ENCODE assay signal across 22 cellular contexts in genomic region chr7:50274361-50274760, GRCh38. TPM values are rescaled to one million over a fixed set of nuclear protein-coding genes. Genes with fewer than 3 reads are reported as not detected.
DNase-seq lines count a peak whose midpoint lies in the region; ATAC-seq and TF ChIP-seq lines count a peak whose summit lies in the region.
"Had no signal": no experiment of that assay in that cellular context is flagged by ENCODE, and none has a peak within 500 bp of the region (broad histone marks: within the 10 kb centered on the region; RNA-seq: fewer than 3 reads in every experiment).

No MANE protein-coding gene starts in this region.

- H3K4me3 ChIP-seq in uterus: no peak overlapping the region
- H3K4me3 ChIP-seq: SJSA1, spleen, tibial artery had no signal

- H3K4me3 Mint-ChIP-seq in activated T-cell treated with anti-CD3 and anti-CD28 coated beads, Interleukin-2, amount 50 U/mL, for 24 hours: peak overlapping the region; percentile 18
- H3K4me3 Mint-ChIP-seq in IgD-negative memory B cell (peak overlapping the region in 2 of 4 donors; percentile 78 to 86), activated B cell treated with CpG ODN at 0.5 μM for 24 hours (peak overlapping the region; percentile 13)
- no peak overlapping the region for H3K4me3 Mint-ChIP-seq in stimulated activated effector memory CD8-positive, alpha-beta T cell treated with anti-CD3 and anti-CD28 coated beads, Interleukin-12 subunit alpha, Interleukin-12 subunit beta, amount 100 ng/mL, for 72 hours
- H3K4me3 Mint-ChIP-seq: H9 had no signal

- no peaks in the 10 kb centered on the region for H3K27me3 Mint-ChIP-seq in activated T-cell treated with anti-CD3 and anti-CD28 coated beads, Interleukin-2, amount 50 U/mL, for 24 hours
- H3K27me3 Mint-ChIP-seq in IgD-negative memory B cell (no peaks in the 10 kb centered on the region), activated B cell treated with CpG ODN at 0.5 μM for 24 hours (no peaks in the 10 kb centered on the region)

- H3K9me3 ChIP-seq in uterus: no peaks in the 10 kb centered on the region
- H3K9me3 ChIP-seq: SJSA1, spleen, tibial artery had no signal

- H3K4me1 Mint-ChIP-seq in activated T-cell treated with anti-CD3 and anti-CD28 coated beads, Interleukin-2, amount 50 U/mL, for 24 hours (ENCODE audit: low read depth): peaks cover 77% of the 10 kb centered on the region
- peaks cover 62 to 76% (median 74%) of the 10 kb centered on the region in 3 donors for H3K4me1 Mint-ChIP-seq in IgD-negative memory B cell
- H3K4me1 Mint-ChIP-seq in activated B cell treated with CpG ODN at 0.5 μM for 24 hours: peaks cover 91% of the 10 kb centered on the region
- peaks cover 39% of the 10 kb centered on the region for H3K4me1 Mint-ChIP-seq in stimulated activated effector memory CD8-positive, alpha-beta T cell treated with anti-CD3 and anti-CD28 coated beads, Interleukin-12 subunit alpha, Interleukin-12 subunit beta, amount 100 ng/mL, for 72 hours
- H3K4me1 Mint-ChIP-seq: H9 had no signal

- no peaks in the 10 kb centered on the region for H3K4me1 ChIP-seq in uterus
- H3K4me1 ChIP-seq: foreskin keratinocyte, SJSA1, tibial artery had no signal

- CTCF ChIA-PET in activated B cell treated with CpG ODN at 0.5 μM for 24 hours (lab: Charles Lee): interaction anchor here (0.7 to 2.6 kb wide), 9 partner anchors 9 to 144 kb away, joined by 3 to 9 read pairs (median 4); no protein-coding TSS in a partner anchor

- H3K27ac ChIP-seq in uterus: no peak overlapping the region
- H3K27ac ChIP-seq: epithelial cell of prostate, foreskin keratinocyte, SJSA1, spleen, tibial artery had no signal

- intact Hi-C loops in activated B cell treated with CpG ODN at 0.5 μM for 24 hours (cut with micrococcal nuclease): loop anchor here (1.0 to 5.0 kb wide), 4 partner anchors 9 to 142 kb away; no protein-coding TSS in a partner anchor
- intact Hi-C loops in uterus (cut with DNase I; ENCODE audit: low total_unique reads): no loop called here

- no peaks in the 10 kb centered on the region for H3K36me3 Mint-ChIP-seq in activated T-cell treated with anti-CD3 and anti-CD28 coated beads, Interleukin-2, amount 50 U/mL, for 24 hours (ENCODE audit: low read depth)
- H3K36me3 Mint-ChIP-seq in IgD-negative memory B cell (peaks cover 2% of the 10 kb centered on the region), activated B cell treated with CpG ODN at 0.5 μM for 24 hours (ENCODE audit: low read depth) (no peaks in the 10 kb centered on the region)
- H3K36me3 Mint-ChIP-seq in stimulated activated effector memory CD8-positive, alpha-beta T cell treated with anti-CD3 and anti-CD28 coated beads, Interleukin-12 subunit alpha, Interleukin-12 subunit beta, amount 100 ng/mL, for 72 hours: no peaks in the 10 kb centered on the region

- POLR2A ChIA-PET in activated B cell treated with CpG ODN at 0.5 μM for 24 hours (lab: Charles Lee): interaction anchor here (0.6 to 15.2 kb wide), 17 partner anchors 8 to 137 kb away, joined by 3 to 257 read pairs (median 4); partner anchors contain the start of gene IKZF1

- H3K36me3 ChIP-seq in uterus: no peaks in the 10 kb centered on the region
- H3K36me3 ChIP-seq: SJSA1, spleen, tibial artery had no signal

- peak; percentile 8 for ATAC-seq in activated B cell treated with CpG ODN at 0.5 μM for 24 hours (ENCODE audit: low read depth)
- peak; percentile 45 for ATAC-seq in stimulated activated effector memory CD8-positive, alpha-beta T cell treated with anti-CD3 and anti-CD28 coated beads, Interleukin-12 subunit alpha, Interleukin-12 subunit beta, amount 100 ng/mL, for 72 hours
- ATAC-seq: foreskin keratinocyte had no signal

- peak overlapping the region; percentile 76 for H3K27ac Mint-ChIP-seq in activated T-cell treated with anti-CD3 and anti-CD28 coated beads, Interleukin-2, amount 50 U/mL, for 24 hours
- H3K27ac Mint-ChIP-seq in IgD-negative memory B cell (peak overlapping the region; percentile 1 to 53 (median 19)), activated B cell treated with CpG ODN at 0.5 μM for 24 hours (peak overlapping the region; percentile 82)
- H3K27ac Mint-ChIP-seq in stimulated activated effector memory CD8-positive, alpha-beta T cell treated with anti-CD3 and anti-CD28 coated beads, Interleukin-12 subunit alpha, Interleukin-12 subunit beta, amount 100 ng/mL, for 72 hours: no peak overlapping the region

- H3K27me3 ChIP-seq in uterus: no peaks in the 10 kb centered on the region
- H3K27me3 ChIP-seq: foreskin keratinocyte, SJSA1, spleen, tibial artery had no signal

- no peak for TF ChIP-seq POLR2A in uterus (IDR thresholded peaks at IDR 0.05)

- no peak for TF ChIP-seq CTCF in activated B cell treated with CpG ODN at 0.5 μM for 24 hours (IDR thresholded peaks at IDR 0.05)
- no peak for TF ChIP-seq CTCF in uterus (IDR thresholded peaks at IDR 0.05)

- DNase-seq in activated T-cell treated with anti-CD3 and anti-CD28 coated beads, Interleukin-2, amount 50 U/mL, for 24 hours: no peak
- no peak for DNase-seq in activated T-cell treated with anti-CD3 and anti-CD28 coated beads, Interleukin-2, amount 50 U/mL, for 48 hours
- DNase-seq in activated B cell treated with CpG ODN at 0.5 μM for 24 hours (no peak), uterus (no peak), NCI-H1048 (lab: John Stamatoyannopoulos, UW) (no peak), SHP77 treated with DMSO at 0.1 percent for 48 hours (lab: John Stamatoyannopoulos, UW) (no peak)
- no peak for DNase-seq in stimulated activated effector memory CD8-positive, alpha-beta T cell treated with anti-CD3 and anti-CD28 coated beads, Interleukin-12 subunit alpha, Interleukin-12 subunit beta, amount 100 ng/mL, for 72 hours (ENCODE audit: low spot score in 2 of 2)
- DNase-seq: activated CD4-positive, alpha-beta T cell treated with anti-CD3 and anti-CD28 coated beads for 1 hour; foreskin keratinocyte; H9; hypothalamus; NCI-H1092; NCI-H2029 treated with DMSO at 0.1 percent for 48 hours; NCI-H510A; OCI-M1; spleen; T-helper 9 cell; tibial artery had no signal

- H3K9me3 Mint-ChIP-seq in activated T-cell treated with anti-CD3 and anti-CD28 coated beads, Interleukin-2, amount 50 U/mL, for 24 hours: peaks cover 7% of the 10 kb centered on the region
- H3K9me3 Mint-ChIP-seq in IgD-negative memory B cell (no peaks in the 10 kb centered on the region), activated B cell treated with CpG ODN at 0.5 μM for 24 hours (peaks cover 3% of the 10 kb centered on the region)
- no peaks in the 10 kb centered on the region for H3K9me3 Mint-ChIP-seq in stimulated activated effector memory CD8-positive, alpha-beta T cell treated with anti-CD3 and anti-CD28 coated beads, Interleukin-12 subunit alpha, Interleukin-12 subunit beta, amount 100 ng/mL, for 72 hours

RNA-seq across cellular contexts. Expression of gene IKZF1, which starts 30.2 kb away (rescaled TPM):
- polyA plus RNA-seq in IgD-negative memory B cell: 213 TPM
- total RNA-seq in activated B cell treated with CpG ODN at 0.5 μM for 24 hours (301 and 325 TPM in 2 replicates), uterus (100 to 1,000 TPM in 1 of 4 donors, 10 to 100 TPM in 1, 1 to 10 TPM in 2; 7.0 to 828 (median 12.8) TPM)
- total RNA-seq: foreskin keratinocyte, SJSA1 had no signal
- polyA plus RNA-seq: foreskin keratinocyte, keratinocyte had no signal
